Comparison of ENCODE assay signal across 8 cellular contexts in the genomic region with DNA sequence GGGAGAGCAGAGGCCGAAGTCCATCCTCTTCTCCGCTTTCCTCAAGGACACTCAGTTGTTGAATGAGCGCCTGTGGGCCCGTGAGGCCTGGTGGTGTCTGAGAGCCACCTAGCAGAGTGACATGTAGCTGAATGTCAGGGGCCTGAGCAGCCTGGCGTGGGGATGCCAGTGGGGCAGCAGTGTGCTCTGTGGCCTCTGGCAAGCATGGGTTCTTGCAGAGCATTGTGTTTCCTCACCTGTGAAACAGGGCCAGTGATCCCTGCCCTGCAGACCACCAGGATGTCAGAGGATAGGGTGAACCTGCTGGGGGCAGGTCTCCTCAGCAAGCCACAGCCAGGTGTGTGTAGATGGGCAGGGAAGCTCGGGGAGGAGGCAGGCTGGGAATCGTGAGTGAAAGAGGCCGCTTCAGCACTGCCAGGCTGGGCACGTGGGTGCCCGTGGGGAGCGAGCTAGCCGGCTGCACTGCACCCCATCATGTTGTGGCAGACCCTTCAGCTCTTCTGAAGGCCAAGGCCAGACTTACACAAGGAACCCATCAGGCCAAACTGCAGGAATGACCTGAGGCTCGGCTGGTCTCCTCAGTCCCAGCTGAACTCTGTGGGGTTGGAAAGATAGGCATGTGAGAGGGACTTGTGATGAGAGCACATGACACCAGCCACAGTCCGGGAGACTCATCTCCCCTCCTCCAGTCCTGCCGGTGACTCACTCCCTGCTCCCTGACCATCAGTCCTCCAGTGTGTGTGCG. TPM values are rescaled to one million over a fixed set of nuclear protein-coding genes. Genes with fewer than 3 reads are reported as not detected.
DNase-seq lines count a peak whose midpoint lies in the region; ATAC-seq and TF ChIP-seq lines count a peak whose summit lies in the region.

No MANE protein-coding gene starts in this region.

- no peaks in the 10 kb centered on the region for H3K9me3 ChIP-seq in naive thymus-derived CD4-positive, alpha-beta T cell (ENCODE audit: control insufficient read depth in 2 of 3, low read length in 3 of 3)

- H3K27me3 ChIP-seq in naive thymus-derived CD4-positive, alpha-beta T cell (ENCODE audit: control insufficient read depth in 2 of 2, insufficient read depth in 2 of 2, low read length in 2 of 2), result no peaks in the 10 kb centered on the region

- H3K27ac Mint-ChIP-seq in naive thymus-derived CD4-positive, alpha-beta T cell, result peak overlapping the region in 7 of 9 donors; percentile 10 to 81 (median 61)

- peaks cover 33 to 44% of the 10 kb centered on the region in 2 donors for H3K4me1 ChIP-seq in naive thymus-derived CD4-positive, alpha-beta T cell (ENCODE audit: control insufficient read depth in 2 of 2, insufficient read depth in 2 of 2, low read length in 2 of 2)

- H3K27me3 Mint-ChIP-seq in naive thymus-derived CD4-positive, alpha-beta T cell, result no peaks in the 10 kb centered on the region

- peaks cover 0 to 2% (median 0%) of the 10 kb centered on the region in 11 donors for H3K9me3 Mint-ChIP-seq in naive thymus-derived CD4-positive, alpha-beta T cell

- CTCF ChIA-PET in naive thymus-derived CD4-positive, alpha-beta T cell (lab: Charles Lee), result interaction anchor here (1.0 kb wide), 1 partner anchor 10 kb away, joined by 4 read pairs; no protein-coding TSS in a partner anchor

- peaks cover 49 to 91% (median 80%) of the 10 kb centered on the region in 7 donors for H3K4me1 Mint-ChIP-seq in naive thymus-derived CD4-positive, alpha-beta T cell

- H3K27ac ChIP-seq in epithelial cell of prostate, result peak overlapping the region; percentile 63
- no peak overlapping the region for H3K27ac ChIP-seq in naive thymus-derived CD4-positive, alpha-beta T cell (ENCODE audit: low read depth, low read length)

- peak overlapping the region in 7 of 10 donors; percentile 24 to 97 (median 48) for H3K4me3 Mint-ChIP-seq in naive thymus-derived CD4-positive, alpha-beta T cell

- no peak for ATAC-seq in naive thymus-derived CD4-positive, alpha-beta T cell
- ATAC-seq in HG03432 (IDR thresholded peaks at IDR 0.05; ENCODE audit: unreplicated experiment) (no peak), GM19035 (IDR thresholded peaks at IDR 0.05; ENCODE audit: unreplicated experiment) (no peak)

- POLR2A ChIA-PET in naive thymus-derived CD4-positive, alpha-beta T cell (lab: Charles Lee), result interaction anchor here (1.0 kb wide), 1 partner anchor 52 kb away, joined by 3 read pairs; no protein-coding TSS in a partner anchor

- DNase-seq in EL, result peak; percentile 94
- DNase-seq in epithelial cell of prostate (ENCODE audit: low read depth, low spot score), result peak; percentile 66
- no peak for DNase-seq in naive thymus-derived CD4-positive, alpha-beta T cell
- DNase-seq in KG1 (lab: John Stamatoyannopoulos, UW), result no peak
- DNase-seq in activated effector memory CD4-positive, alpha-beta T cell treated with anti-CD3 and anti-CD28 coated beads, Interleukin-2, amount 50 U/mL, for 16 hours, result no peak

- intact Hi-C loops in naive thymus-derived CD4-positive, alpha-beta T cell (cut with micrococcal nuclease), result no loop called here

- peaks cover 0 to 11% (median 0%) of the 10 kb centered on the region in 3 experiments for H3K36me3 ChIP-seq in naive thymus-derived CD4-positive, alpha-beta T cell (ENCODE audit: control insufficient read depth in 2 of 3, insufficient read depth in 3 of 3, low read length in 3 of 3)

- H3K36me3 Mint-ChIP-seq in naive thymus-derived CD4-positive, alpha-beta T cell, result peaks cover 0 to 3% (median 0%) of the 10 kb centered on the region in 5 donors

- H3K4me3 ChIP-seq in naive thymus-derived CD4-positive, alpha-beta T cell (ENCODE audit: low read length), result no peak overlapping the region

TF ChIP-seq in PFSK-1, 5 proteins besides CTCF, POLR2A, EP300 and RAD21:
- TF ChIP-seq POLR2AphosphoS5 (IDR thresholded peaks at IDR 0.05; ENCODE audit: low read depth, low read length) (no peak), FOXP2 (optimal IDR thresholded peaks at IDR 0.05; ENCODE audit: borderline replicate concordance, extremely low read depth, extremely low read length, insufficient read depth) (peak; percentile 24), TAF1 (IDR thresholded peaks at IDR 0.05; ENCODE audit: borderline replicate concordance, insufficient read depth, low read length) (peak; percentile 24; the same call in 1 of the 2 replicates), SIN3A (IDR thresholded peaks at IDR 0.05; ENCODE audit: borderline replicate concordance, insufficient read depth, low read length) (peak; percentile 83; the same call in 1 of the 2 replicates)
- TF ChIP-seq, protein P1, sequence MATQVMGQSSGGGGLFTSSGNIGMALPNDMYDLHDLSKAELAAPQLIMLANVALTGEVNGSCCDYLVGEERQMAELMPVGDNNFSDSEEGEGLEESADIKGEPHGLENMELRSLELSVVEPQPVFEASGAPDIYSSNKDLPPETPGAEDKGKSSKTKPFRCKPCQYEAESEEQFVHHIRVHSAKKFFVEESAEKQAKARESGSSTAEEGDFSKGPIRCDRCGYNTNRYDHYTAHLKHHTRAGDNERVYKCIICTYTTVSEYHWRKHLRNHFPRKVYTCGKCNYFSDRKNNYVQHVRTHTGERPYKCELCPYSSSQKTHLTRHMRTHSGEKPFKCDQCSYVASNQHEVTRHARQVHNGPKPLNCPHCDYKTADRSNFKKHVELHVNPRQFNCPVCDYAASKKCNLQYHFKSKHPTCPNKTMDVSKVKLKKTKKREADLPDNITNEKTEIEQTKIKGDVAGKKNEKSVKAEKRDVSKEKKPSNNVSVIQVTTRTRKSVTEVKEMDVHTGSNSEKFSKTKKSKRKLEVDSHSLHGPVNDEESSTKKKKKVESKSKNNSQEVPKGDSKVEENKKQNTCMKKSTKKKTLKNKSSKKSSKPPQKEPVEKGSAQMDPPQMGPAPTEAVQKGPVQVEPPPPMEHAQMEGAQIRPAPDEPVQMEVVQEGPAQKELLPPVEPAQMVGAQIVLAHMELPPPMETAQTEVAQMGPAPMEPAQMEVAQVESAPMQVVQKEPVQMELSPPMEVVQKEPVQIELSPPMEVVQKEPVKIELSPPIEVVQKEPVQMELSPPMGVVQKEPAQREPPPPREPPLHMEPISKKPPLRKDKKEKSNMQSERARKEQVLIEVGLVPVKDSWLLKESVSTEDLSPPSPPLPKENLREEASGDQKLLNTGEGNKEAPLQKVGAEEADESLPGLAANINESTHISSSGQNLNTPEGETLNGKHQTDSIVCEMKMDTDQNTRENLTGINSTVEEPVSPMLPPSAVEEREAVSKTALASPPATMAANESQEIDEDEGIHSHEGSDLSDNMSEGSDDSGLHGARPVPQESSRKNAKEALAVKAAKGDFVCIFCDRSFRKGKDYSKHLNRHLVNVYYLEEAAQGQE (IDR thresholded peaks at IDR 0.05; ENCODE audit: insufficient read depth in 1 of 2, low read depth in 2 of 2, low read length in 2 of 2), result no peak

RNA-seq across cellular contexts. Expression of a gene that starts 5.0 kb away (rescaled TPM):
- 49.1 TPM for polyA plus RNA-seq in PFSK-1 (2012; ENCODE audit: insufficient read length, low read depth)
- 10 to 100 TPM; 20.0 to 28.3 (median 21.9) TPM for total RNA-seq in naive thymus-derived CD4-positive, alpha-beta T cell
- 1 to 10 TPM; 1.4 to 1.5 TPM for polyA plus RNA-seq in naive thymus-derived CD4-positive, alpha-beta T cell

RNA-seq across cellular contexts. Expression of a gene that starts 18.9 kb away (rescaled TPM):
- 48.2 TPM for polyA plus RNA-seq in PFSK-1 (2012; ENCODE audit: insufficient read length, low read depth)
- 10 to 100 TPM in 4 of 5 experiments, 1 to 10 TPM in 1; 4.9 to 31.6 (median 16.6) TPM for total RNA-seq in naive thymus-derived CD4-positive, alpha-beta T cell
- 10 to 100 TPM; 46.3 to 65.5 TPM for polyA plus RNA-seq in naive thymus-derived CD4-positive, alpha-beta T cell

RNA-seq across cellular contexts. Expression of a gene that starts 21.7 kb away (rescaled TPM):
- 1.1 TPM for polyA plus RNA-seq in PFSK-1 (2012; ENCODE audit: insufficient read length, low read depth)
- 1 to 10 TPM in 3 of 5 experiments, under 1 TPM in 2; 0.57 to 3.6 (median 2.2) TPM for total RNA-seq in naive thymus-derived CD4-positive, alpha-beta T cell
- 1 to 10 TPM; 1.1 to 1.2 TPM for polyA plus RNA-seq in naive thymus-derived CD4-positive, alpha-beta T cell

RNA-seq across cellular contexts. Expression of a gene that starts 59.1 kb away (rescaled TPM):
- polyA plus RNA-seq in PFSK-1 (2012; ENCODE audit: insufficient read length, low read depth), result 94.8 TPM
- 100 to 1,000 TPM in 4 of 5 experiments, 10 to 100 TPM in 1; 94.7 to 185 (median 163) TPM for total RNA-seq in naive thymus-derived CD4-positive, alpha-beta T cell
- 10 to 100 TPM in 1 of 2 donors, 1 to 10 TPM in 1; 3.6 to 10.8 TPM for polyA plus RNA-seq in naive thymus-derived CD4-positive, alpha-beta T cell

Comparison
In these comparisons a context has a peak if more than half of its experiments do, and no peak if none do; other contexts are left out.
1. DNase-seq: peak in EL (single experiment) and epithelial cell of prostate (single experiment); none in naive thymus-derived CD4-positive, alpha-beta T cell (0 of 9), KG1 (single experiment) and activated effector memory CD4-positive, alpha-beta T cell treated with anti-CD3 and anti-CD28 coated beads, Interleukin-2, amount 50 U/mL, for 16 hours (single experiment).